In the genomic region with DNA sequence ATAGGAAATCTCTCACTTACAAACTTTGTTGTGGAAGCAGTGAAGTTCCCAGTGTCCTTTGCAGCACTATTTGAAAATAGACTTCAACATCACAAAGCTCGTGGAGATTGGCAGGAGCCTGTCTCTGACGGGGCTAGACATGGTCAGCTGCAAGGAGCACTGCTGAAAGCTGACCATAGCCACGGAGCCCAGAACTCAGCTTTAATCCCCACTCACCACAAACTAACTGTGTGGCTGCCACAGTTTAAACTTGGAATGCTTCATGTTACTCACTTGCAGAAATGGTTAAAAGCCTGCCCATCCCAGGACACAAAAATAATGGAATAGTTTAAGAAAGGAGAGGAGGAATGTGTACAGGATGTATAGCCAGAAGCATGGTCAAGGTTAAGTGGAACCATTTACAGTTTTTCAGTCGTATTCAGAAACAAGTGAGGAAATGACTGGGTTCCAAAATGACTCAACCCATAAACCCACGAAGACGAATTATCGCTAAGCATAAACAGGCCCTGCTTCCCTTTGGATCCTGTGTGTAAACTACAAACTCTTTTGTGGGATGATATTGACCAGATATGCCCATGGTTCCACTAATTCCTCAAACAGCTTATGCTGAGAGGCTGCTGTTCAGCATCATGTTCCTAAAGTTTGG, we compare ENCODE assay signal across 1 cellular context.
TF ChIP-seq lines count a peak whose summit lies in the region.

No MANE protein-coding gene starts in this region.

TF ChIP-seq in SK-N-SH treated with all-trans-retinoic acid at 6 μM for 48 hours, 23 proteins besides CTCF, POLR2A, EP300 and RAD21 (continued from another document):
- TF ChIP-seq POU6F1 (CRISPR knock-in tag; IDR thresholded peaks at IDR 0.05; ENCODE audit: borderline replicate concordance, low read depth), result no peak
- no peak for TF ChIP-seq OSR1 (CRISPR knock-in tag; IDR thresholded peaks at IDR 0.05)
- TF ChIP-seq ESRRG (CRISPR knock-in tag; IDR thresholded peaks at IDR 0.05), result no peak
- TF ChIP-seq ZNF70 (CRISPR knock-in tag; IDR thresholded peaks at IDR 0.05), result no peak
- TF ChIP-seq GLIS3 (CRISPR knock-in tag; IDR thresholded peaks at IDR 0.05), result no peak
